20 cellular contexts compared by ENCODE assay signal in the genomic region with DNA sequence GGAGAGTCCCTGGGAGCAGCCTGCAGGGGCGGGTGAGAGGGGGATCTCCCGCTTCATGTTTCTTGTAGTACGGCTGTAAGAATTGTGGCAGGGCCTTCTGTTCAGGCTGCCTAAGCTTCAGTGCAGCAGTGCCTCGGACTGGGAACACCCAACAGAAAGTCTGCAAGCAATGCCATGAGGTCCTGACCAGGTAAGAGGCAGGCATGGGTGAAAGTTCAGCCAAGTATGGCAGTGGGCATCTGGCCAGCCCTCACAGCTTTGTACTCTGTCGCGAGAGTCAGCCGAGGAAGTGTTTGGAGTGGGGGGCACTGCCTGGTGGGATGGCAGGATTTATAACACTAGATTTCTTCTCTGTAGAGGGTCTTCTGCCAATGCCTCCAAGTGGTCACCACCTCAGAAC. TPM values are rescaled to one million over a fixed set of nuclear protein-coding genes. Genes with fewer than 3 reads are reported as not detected.
A peak's percentile ranks its signal among the peaks of the same experiment; 100 is the strongest.
DNase-seq lines count a peak whose midpoint lies in the region; ATAC-seq, FAIRE-seq and TF ChIP-seq lines count a peak whose summit lies in the region.
"Had no signal": no experiment of that assay in that cellular context is flagged by ENCODE, and none has a peak within 500 bp of the region (broad histone marks: within the 10 kb centered on the region; RNA-seq: fewer than 3 reads in every experiment).

No MANE protein-coding gene starts in this region.

- POLR2A ChIA-PET in A549 (lab: Yijun Ruan, JAX) (no interaction called here), T-cell (lab: Charles Lee) (no interaction called here)

- H3K79me1 ChIP-seq in mesendoderm (ENCODE audit: low read length): no peaks in the 10 kb centered on the region
- H3K79me1 ChIP-seq in mesenchymal stem cell (replicated peaks; ENCODE audit: low read length, poor library complexity, severe bottlenecking): peaks cover 22% of the 10 kb centered on the region

- H3K27me3 Mint-ChIP-seq in T-cell: no peaks in the 10 kb centered on the region
- H3K27me3 Mint-ChIP-seq: activated naive CD8-positive, alpha-beta T cell treated with anti-CD3 and anti-CD28 coated beads, Interleukin-2, amount 10 ng/mL, durations not matched to agents 7 days and 5 days had no signal

- FAIRE-seq in A549 (lab: Jason Lieb, UNC): no peak
- FAIRE-seq: TTC549 had no signal

- no peak overlapping the region for H2BK12ac ChIP-seq in mesenchymal stem cell (ENCODE audit: low read length in 2 of 2)

- TF ChIP-seq RAD21 in A549 (conservative IDR thresholded peaks at IDR 0.05 in 1 of 2, IDR thresholded peaks at IDR 0.05 in 1 of 2): no peak

- no peaks in the 10 kb centered on the region for H3K9me3 Mint-ChIP-seq in T-cell
- H3K9me3 Mint-ChIP-seq: activated naive CD8-positive, alpha-beta T cell treated with anti-CD3 and anti-CD28 coated beads, Interleukin-2, amount 10 ng/mL, durations not matched to agents 7 days and 5 days had no signal

- ATAC-seq in A549 (no peak), T-cell (replicated peaks in 1 of 4) (no peak), foreskin keratinocyte (no peak), GM19035 (IDR thresholded peaks at IDR 0.05; ENCODE audit: unreplicated experiment) (no peak)

- no peak overlapping the region for H4K91ac ChIP-seq in mesenchymal stem cell (ENCODE audit: low read length)

- H2AFZ ChIP-seq in mesenchymal stem cell (ENCODE audit: low read depth, low read length): no peak overlapping the region

- TF ChIP-seq POLR2A in A549 (IDR thresholded peaks at IDR 0.05; ENCODE audit: low read length): no peak

- H3K27ac ChIP-seq in A549: no peak overlapping the region
- H3K27ac ChIP-seq in mesendoderm (ENCODE audit: low read depth, low read length): no peak overlapping the region
- no peak overlapping the region for H3K27ac ChIP-seq in mesenchymal stem cell (ENCODE audit: low read length, poor library complexity, severe bottlenecking)
- H3K27ac ChIP-seq in foreskin keratinocyte: no peak overlapping the region
- H3K27ac ChIP-seq: breast epithelium, KMS-11, right atrium auricular region, tibial artery had no signal

- H3K4me3 ChIP-seq in A549 (no peak overlapping the region), mesendoderm (ENCODE audit: low read length) (no peak overlapping the region), mesenchymal stem cell (ENCODE audit: insufficient read depth in 1 of 2, low read depth in 1 of 2, low read length in 2 of 2) (no peak overlapping the region)
- H3K4me3 ChIP-seq: right atrium auricular region, tibial artery had no signal

- H3K23ac ChIP-seq in mesendoderm (ENCODE audit: low read length) (no peak overlapping the region), mesenchymal stem cell (ENCODE audit: low read length in 2 of 2) (no peak overlapping the region)

- no peak overlapping the region for H2BK15ac ChIP-seq in mesendoderm (replicated peaks; ENCODE audit: low read depth)
- H2BK15ac ChIP-seq in mesenchymal stem cell (ENCODE audit: low read depth, poor library complexity, severe bottlenecking): no peak overlapping the region

- H3K27me3 ChIP-seq in mesendoderm (ENCODE audit: insufficient read depth, low read length, poor library complexity) (no peaks in the 10 kb centered on the region), mesenchymal stem cell (ENCODE audit: control insufficient read depth in 1 of 2, insufficient read depth in 1 of 2, low read length in 2 of 2) (no peaks in the 10 kb centered on the region), foreskin keratinocyte (no peaks in the 10 kb centered on the region)
- H3K27me3 ChIP-seq: breast epithelium, Peyer's patch, right atrium auricular region, tibial artery had no signal

- no peak overlapping the region for H2BK120ac ChIP-seq in mesendoderm (ENCODE audit: low read depth, low read length)
- no peak overlapping the region for H2BK120ac ChIP-seq in mesenchymal stem cell (ENCODE audit: low read depth, low read length)

- no peak overlapping the region for H3K14ac ChIP-seq in mesenchymal stem cell (ENCODE audit: low read length in 2 of 2)

- CTCF ChIA-PET in A549 (lab: Yijun Ruan, JAX) (no interaction called here), T-cell (lab: Charles Lee) (no interaction called here)

- H3K79me2 ChIP-seq in mesendoderm (ENCODE audit: control insufficient read depth, insufficient read depth, low read length): no peaks in the 10 kb centered on the region

- no peak overlapping the region for H3K56ac ChIP-seq in mesendoderm (ENCODE audit: low read length)

- peaks cover under 1% of the 10 kb centered on the region for H3K36me3 ChIP-seq in mesendoderm (ENCODE audit: control insufficient read depth, insufficient read depth, low read length)
- peaks cover 28 to 41% of the 10 kb centered on the region in 2 experiments for H3K36me3 ChIP-seq in mesenchymal stem cell (ENCODE audit: control insufficient read depth in 1 of 2, insufficient read depth in 2 of 2, low read depth in 1 of 2, low read length in 2 of 2)
- H3K36me3 ChIP-seq: breast epithelium had no signal

- H4K8ac ChIP-seq in mesendoderm (ENCODE audit: low read depth, low read length) (no peak overlapping the region), mesenchymal stem cell (ENCODE audit: low read length) (no peak overlapping the region)

- 88% methylated on average over 5 of the region's 7 CpGs for WGBS in A549 (ENCODE audit: missing lambda C conversion rate)
- no CpG with 5 or more reads among the region's 7 CpGs for WGBS in mesendoderm (ENCODE audit: extremely low coverage, insufficient coverage, low lambda C conversion rate)
- 89% methylated on average over 7 of the region's 7 CpGs for WGBS in mesenchymal stem cell

- H3K4ac ChIP-seq in mesendoderm (ENCODE audit: low read depth, low read length) (no peak overlapping the region), mesenchymal stem cell (ENCODE audit: low read depth in 1 of 2, low read length in 2 of 2) (no peak overlapping the region)

- H3K4me1 Mint-ChIP-seq in T-cell: peaks cover 19 to 24% (median 21%) of the 10 kb centered on the region in 3 donors

- no peak overlapping the region for H4K5ac ChIP-seq in mesendoderm (ENCODE audit: low read length)

- H3K27ac Mint-ChIP-seq in T-cell: no peak overlapping the region
- H3K27ac Mint-ChIP-seq: activated naive CD8-positive, alpha-beta T cell treated with anti-CD3 and anti-CD28 coated beads, Interleukin-2, amount 10 ng/mL, durations not matched to agents 7 days and 5 days had no signal

- H3K9me3 ChIP-seq in A549: no peaks in the 10 kb centered on the region
- no peaks in the 10 kb centered on the region for H3K9me3 ChIP-seq in mesenchymal stem cell (ENCODE audit: control insufficient read depth, low read length)
- H3K9me3 ChIP-seq: breast epithelium, Peyer's patch, right atrium auricular region, tibial artery had no signal

- H3K4me2 ChIP-seq in A549: peak overlapping the region; percentile 83
- no peak overlapping the region for H3K4me2 ChIP-seq in mesendoderm (ENCODE audit: low read length)
- no peak overlapping the region for H3K4me2 ChIP-seq in mesenchymal stem cell (ENCODE audit: low read length, poor library complexity, severe bottlenecking)

- peaks cover 11% of the 10 kb centered on the region; the same call in 1 of the 3 replicates for H3K4me1 ChIP-seq in A549
- no peaks in the 10 kb centered on the region for H3K4me1 ChIP-seq in mesendoderm (ENCODE audit: control insufficient read depth, low read depth, low read length)
- H3K4me1 ChIP-seq in mesenchymal stem cell (ENCODE audit: control insufficient read depth, insufficient read depth, low read depth, low read length): peaks cover 11% of the 10 kb centered on the region
- no peaks in the 10 kb centered on the region for H3K4me1 ChIP-seq in foreskin keratinocyte

- H2BK5ac ChIP-seq in mesendoderm (ENCODE audit: low read length) (no peak overlapping the region), mesenchymal stem cell (ENCODE audit: low read depth, low read length, poor library complexity, severe bottlenecking) (no peak overlapping the region)

- peak overlapping the region; percentile 9 for H3K9ac ChIP-seq in mesendoderm (ENCODE audit: low read length)
- no peak overlapping the region for H3K9ac ChIP-seq in mesenchymal stem cell (ENCODE audit: low read length)
- H3K9ac ChIP-seq: KMS-11 had no signal

- peak overlapping the region in 2 of 3 donors; percentile 93 to 99 for H3K4me3 Mint-ChIP-seq in T-cell

- no peak overlapping the region for H2AK5ac ChIP-seq in mesendoderm (ENCODE audit: low read length)
- no peak overlapping the region for H2AK5ac ChIP-seq in mesenchymal stem cell (ENCODE audit: low read length, severe bottlenecking)

- in situ Hi-C loops in GM13976 (cut with MboI; ENCODE audit: low sequenced_read_pairs, unreplicated experiment): no loop called here

- no peak overlapping the region for H3K18ac ChIP-seq in mesendoderm (ENCODE audit: low read length)
- H3K18ac ChIP-seq in mesenchymal stem cell (ENCODE audit: low read depth in 1 of 2, low read length in 2 of 2): no peak overlapping the region

- no peak for DNase-seq in A549 (ENCODE audit: low read depth in 1 of 2, low spot score in 1 of 2)
- peak; percentile 43 for DNase-seq in GM13976 (ENCODE audit: low spot score)
- DNase-seq in T-cell: no peak
- no peak for DNase-seq in mesendoderm
- DNase-seq in mesenchymal stem cell: no peak
- DNase-seq in foreskin keratinocyte: no peak
- no peak for DNase-seq in putamen (ENCODE audit: low spot score)
- DNase-seq: activated CD4-positive, alpha-beta T cell treated with anti-CD3 and anti-CD28 coated beads, Interleukin-2, amount 50 U/mL, for 1 hour; activated naive CD8-positive, alpha-beta T cell treated with anti-CD3 and anti-CD28 coated beads, Interleukin-2, amount 10 ng/mL, durations not matched to agents 7 days and 5 days; midbrain; NCI-H526 treated with DMSO at 0.1 percent for 48 hours; nucleus accumbens; Peyer's patch; stimulated activated naive CD4-positive, alpha-beta T cell treated with Interleukin-2 at 50 U/mL for 16 hours; tibial artery had no signal

- no peak for TF ChIP-seq EP300 in A549 (IDR thresholded peaks at IDR 0.05)

- H3K36me3 Mint-ChIP-seq in T-cell: peaks cover 21% of the 10 kb centered on the region

- TF ChIP-seq CTCF in A549 (IDR thresholded peaks at IDR 0.05) (no peak), GM13976 (IDR thresholded peaks at IDR 0.05; ENCODE audit: borderline replicate concordance, control extremely low read depth, extremely low read depth, insufficient read depth, missing control alignments) (no peak), foreskin keratinocyte (conservative IDR thresholded peaks at IDR 0.05) (no peak)

RNA-seq across cellular contexts. Expression of gene DNAJC17, which starts 1.8 kb away (rescaled TPM):
- polyA plus RNA-seq in A549 (2011; rRNA removed): 17.7 and 24.4 TPM in 2 replicates
- 31.9 and 34.9 TPM in 2 replicates for polyA plus RNA-seq in A549 (2012; cell fraction: cytosol; rRNA removed)
- polyA plus RNA-seq in A549 (2012; cell fraction: nucleus; rRNA removed): 21.7 and 26.9 TPM in 2 replicates
- 19.2 to 22.3 TPM (median 19.5 TPM) in 3 replicates for polyA plus RNA-seq in A549 (2017; fragmentation: RNase III; extraction: RNeasy Plus Mini Kit Qiagen cat#74134 plus additional on column Dnase treatment)
- 13.4 and 18.5 TPM in 2 replicates for polyA minus RNA-seq in A549 (2011; rRNA and poly(A)+ RNA removed)
- 10 to 100 TPM; 33.1 to 47.5 (median 45.1) TPM for total RNA-seq in T-cell
- polyA plus RNA-seq in mesendoderm (2013, experiment 1 of 2): 52.5 TPM
- polyA plus RNA-seq in mesendoderm (2013, experiment 2 of 2): 49.3 TPM
- polyA plus RNA-seq in mesenchymal stem cell (2013, experiment 1 of 2): 36.9 TPM
- polyA plus RNA-seq in mesenchymal stem cell (2013, experiment 2 of 2): 39.3 TPM
- 46.6 and 54.4 TPM in 2 replicates for total RNA-seq in foreskin keratinocyte
- 51.3 and 59.3 TPM in 2 replicates for polyA plus RNA-seq in foreskin keratinocyte

RNA-seq across cellular contexts. Expression of gene ZFYVE19, which starts 2.2 kb away (rescaled TPM):
- polyA plus RNA-seq in A549 (2011; rRNA removed) (15.6 and 20.5 TPM in 2 replicates), A549 (2017; fragmentation: RNase III; extraction: RNeasy Plus Mini Kit Qiagen cat#74134 plus additional on column Dnase treatment) (21.1 to 25.6 TPM (median 23.7 TPM) in 3 replicates), foreskin keratinocyte (31.9 and 34.5 TPM in 2 replicates)
- 32.0 and 32.4 TPM in 2 replicates for polyA plus RNA-seq in A549 (2012; cell fraction: cytosol; rRNA removed)
- polyA plus RNA-seq in A549 (2012; cell fraction: nucleus; rRNA removed): 64.7 and 71.5 TPM in 2 replicates
- 19.7 and 22.8 TPM in 2 replicates for polyA minus RNA-seq in A549 (2011; rRNA and poly(A)+ RNA removed)
- total RNA-seq in T-cell (10 to 100 TPM; 20.0 to 38.9 (median 30.8) TPM), foreskin keratinocyte (26.8 and 29.7 TPM in 2 replicates)
- 6.6 TPM for polyA plus RNA-seq in mesendoderm (2013, experiment 1 of 2)
- 7.2 TPM for polyA plus RNA-seq in mesendoderm (2013, experiment 2 of 2)
- 11.8 TPM for polyA plus RNA-seq in mesenchymal stem cell (2013, experiment 1 of 2)
- 11.1 TPM for polyA plus RNA-seq in mesenchymal stem cell (2013, experiment 2 of 2)

RNA-seq across cellular contexts. Expression of gene PPP1R14D, which starts 19.5 kb away (rescaled TPM):
- polyA plus RNA-seq in A549 (2011; rRNA removed) (0.86 and 1.1 TPM in 2 replicates), A549 (2017; fragmentation: RNase III; extraction: RNeasy Plus Mini Kit Qiagen cat#74134 plus additional on column Dnase treatment) (0.21 to 0.46 TPM (median 0.45 TPM) in 3 replicates), foreskin keratinocyte (not detected in 2 replicates)
- 0.17 and 0.48 TPM in 2 replicates for polyA plus RNA-seq in A549 (2012; cell fraction: cytosol; rRNA removed)
- polyA plus RNA-seq in A549 (2012; cell fraction: nucleus; rRNA removed): 0.10 TPM in 1 of 2 replicates, not detected in the other
- polyA minus RNA-seq in A549 (2011; rRNA and poly(A)+ RNA removed): 0.29 and 0.39 TPM in 2 replicates
- total RNA-seq in T-cell (not detected), foreskin keratinocyte (not detected in 2 replicates)
- not detected for polyA plus RNA-seq in mesendoderm (2013, experiment 1 of 2)
- polyA plus RNA-seq in mesendoderm (2013, experiment 2 of 2): 0.06 TPM
- polyA plus RNA-seq in mesenchymal stem cell (2013, experiment 1 of 2): not detected
- polyA plus RNA-seq in mesenchymal stem cell (2013, experiment 2 of 2): not detected
- total RNA-seq: activated naive CD8-positive, alpha-beta T cell treated with anti-CD3 and anti-CD28 coated beads, Interleukin-2, amount 10 ng/mL, durations not matched to agents 7 days and 5 days; right atrium auricular region had no signal

RNA-seq across cellular contexts. Expression of gene SPINT1, which starts 34.8 kb away (rescaled TPM):
- polyA plus RNA-seq in A549 (2011; rRNA removed): 0.79 and 0.99 TPM in 2 replicates
- 0.31 and 0.38 TPM in 2 replicates for polyA plus RNA-seq in A549 (2012; cell fraction: cytosol; rRNA removed)
- 0.49 and 0.97 TPM in 2 replicates for polyA plus RNA-seq in A549 (2012; cell fraction: nucleus; rRNA removed)
- 0.28 to 0.80 TPM (median 0.54 TPM) in 3 replicates for polyA plus RNA-seq in A549 (2017; fragmentation: RNase III; extraction: RNeasy Plus Mini Kit Qiagen cat#74134 plus additional on column Dnase treatment)
- polyA minus RNA-seq in A549 (2011; rRNA and poly(A)+ RNA removed): 1.2 and 2.4 TPM in 2 replicates
- total RNA-seq in T-cell: 1 to 10 TPM; 1.6 to 6.6 (median 5.1) TPM
- polyA plus RNA-seq in mesendoderm (2013, experiment 1 of 2): 90.7 TPM
- 92.6 TPM for polyA plus RNA-seq in mesendoderm (2013, experiment 2 of 2)
- polyA plus RNA-seq in mesenchymal stem cell (2013, experiment 1 of 2): 2.3 TPM
- polyA plus RNA-seq in mesenchymal stem cell (2013, experiment 2 of 2): 1.7 TPM
- 107 and 121 TPM in 2 replicates for total RNA-seq in foreskin keratinocyte
- 112 and 117 TPM in 2 replicates for polyA plus RNA-seq in foreskin keratinocyte

RNA-seq across cellular contexts. Expression of gene C15orf62, which starts 39.3 kb away (rescaled TPM):
- 0.10 and 0.11 TPM in 2 replicates for polyA plus RNA-seq in A549 (2011; rRNA removed)
- 0.03 and 0.06 TPM in 2 replicates for polyA plus RNA-seq in A549 (2012; cell fraction: cytosol; rRNA removed)
- polyA plus RNA-seq in A549 (2012; cell fraction: nucleus; rRNA removed): 0.10 TPM in 2 replicates
- 0.05 to 0.13 TPM (median 0.09 TPM) in 3 replicates for polyA plus RNA-seq in A549 (2017; fragmentation: RNase III; extraction: RNeasy Plus Mini Kit Qiagen cat#74134 plus additional on column Dnase treatment)
- 0.12 TPM in 1 of 2 replicates, not detected in the other for polyA minus RNA-seq in A549 (2011; rRNA and poly(A)+ RNA removed)
- 1 to 10 TPM in 4 of 5 donors, under 1 TPM in 1; 0.60 to 3.2 (median 2.4) TPM for total RNA-seq in T-cell
- polyA plus RNA-seq in mesendoderm (2013, experiment 1 of 2): 0.07 TPM
- polyA plus RNA-seq in mesendoderm (2013, experiment 2 of 2): 0.15 TPM
- polyA plus RNA-seq in mesenchymal stem cell (2013, experiment 1 of 2): 0.11 TPM
- polyA plus RNA-seq in mesenchymal stem cell (2013, experiment 2 of 2): 0.04 TPM
- 0.11 and 0.14 TPM in 2 replicates for total RNA-seq in foreskin keratinocyte
- 0.08 and 0.15 TPM in 2 replicates for polyA plus RNA-seq in foreskin keratinocyte
